Comparison of ENCODE assay signal across 8 cellular contexts in genomic region chr1:117664314-117664713, GRCh38. TPM values are rescaled to one million over a fixed set of nuclear protein-coding genes. Genes with fewer than 3 reads are reported as not detected.
DNase-seq lines count a peak whose midpoint lies in the region; ATAC-seq and TF ChIP-seq lines count a peak whose summit lies in the region.

No MANE protein-coding gene starts in this region.

- ATAC-seq in HG03460 (IDR thresholded peaks at IDR 0.05; ENCODE audit: unreplicated experiment) = peak; percentile 98
- ATAC-seq in activated T-cell treated with anti-CD3 and anti-CD28 coated beads, Interleukin-2, amount 50 U/mL, for 4 hours = peak; percentile 88 to 89
- peak; percentile 96 for ATAC-seq in stimulated activated effector memory CD8-positive, alpha-beta T cell treated with anti-CD3 and anti-CD28 coated beads, Interleukin-12 subunit alpha, Interleukin-12 subunit beta, amount 100 ng/mL, for 72 hours

- no peaks in the 10 kb centered on the region for H3K36me3 Mint-ChIP-seq in activated T-cell treated with anti-CD3 and anti-CD28 coated beads, Interleukin-2, amount 50 U/mL, for 4 hours (ENCODE audit: insufficient read depth)
- peaks cover 9% of the 10 kb centered on the region for H3K36me3 Mint-ChIP-seq in stimulated activated effector memory CD8-positive, alpha-beta T cell treated with anti-CD3 and anti-CD28 coated beads, Interleukin-12 subunit alpha, Interleukin-12 subunit beta, amount 100 ng/mL, for 72 hours
- H3K36me3 Mint-ChIP-seq in progenitor cell of endocrine pancreas (ENCODE audit: insufficient read depth) = no peaks in the 10 kb centered on the region

- no peak for TF ChIP-seq CTCF in progenitor cell of endocrine pancreas (IDR thresholded peaks at IDR 0.05; ENCODE audit: unreplicated experiment)

- H3K4me3 Mint-ChIP-seq in activated T-cell treated with anti-CD3 and anti-CD28 coated beads, Interleukin-2, amount 50 U/mL, for 4 hours = no peak overlapping the region
- peak overlapping the region; percentile 30 for H3K4me3 Mint-ChIP-seq in stimulated activated effector memory CD8-positive, alpha-beta T cell treated with anti-CD3 and anti-CD28 coated beads, Interleukin-12 subunit alpha, Interleukin-12 subunit beta, amount 100 ng/mL, for 72 hours
- no peak overlapping the region for H3K4me3 Mint-ChIP-seq in progenitor cell of endocrine pancreas (ENCODE audit: low read depth)

- H3K27me3 Mint-ChIP-seq in activated T-cell treated with anti-CD3 and anti-CD28 coated beads, Interleukin-2, amount 50 U/mL, for 4 hours (ENCODE audit: low read depth) = no peaks in the 10 kb centered on the region
- peaks cover 3% of the 10 kb centered on the region for H3K27me3 Mint-ChIP-seq in progenitor cell of endocrine pancreas

- peaks cover 13% of the 10 kb centered on the region for H3K9me3 Mint-ChIP-seq in activated T-cell treated with anti-CD3 and anti-CD28 coated beads, Interleukin-2, amount 50 U/mL, for 4 hours
- peaks cover 5% of the 10 kb centered on the region for H3K9me3 Mint-ChIP-seq in stimulated activated effector memory CD8-positive, alpha-beta T cell treated with anti-CD3 and anti-CD28 coated beads, Interleukin-12 subunit alpha, Interleukin-12 subunit beta, amount 100 ng/mL, for 72 hours
- peaks cover 3% of the 10 kb centered on the region for H3K9me3 Mint-ChIP-seq in progenitor cell of endocrine pancreas (ENCODE audit: low read depth)

- peak overlapping the region; percentile 84 for H3K27ac Mint-ChIP-seq in stimulated activated effector memory CD8-positive, alpha-beta T cell treated with anti-CD3 and anti-CD28 coated beads, Interleukin-12 subunit alpha, Interleukin-12 subunit beta, amount 100 ng/mL, for 72 hours
- no peak overlapping the region for H3K27ac Mint-ChIP-seq in progenitor cell of endocrine pancreas

- DNase-seq in stimulated activated CD8-positive, alpha-beta memory T cell treated with anti-CD3 and anti-CD28 coated beads, Interleukin-12 subunit alpha, Interleukin-12 subunit beta, amount 100 ng/mL, for 1 hour (ENCODE audit: low read depth) = peak; percentile 36
- no peak for DNase-seq in stimulated activated CD8-positive, alpha-beta memory T cell treated with anti-CD3 and anti-CD28 coated beads, Interleukin-4, amount 100 ng/mL, for 48 hours
- DNase-seq in activated T-cell treated with anti-CD3 and anti-CD28 coated beads, Interleukin-2, amount 50 U/mL, for 4 hours = peak; percentile 44
- peak in 1 of 2 donors; percentile 79 for DNase-seq in stimulated activated effector memory CD8-positive, alpha-beta T cell treated with anti-CD3 and anti-CD28 coated beads, Interleukin-12 subunit alpha, Interleukin-12 subunit beta, amount 100 ng/mL, for 72 hours (ENCODE audit: low spot score in 2 of 2)
- DNase-seq in progenitor cell of endocrine pancreas (ENCODE audit: low spot score, unreplicated experiment) = no peak
- DNase-seq in hippocampal formation (lab: John Stamatoyannopoulos, UW) = no peak
- DNase-seq in epidermal melanocyte (ENCODE audit: insufficient read length, low spot score) = no peak

- H3K4me1 Mint-ChIP-seq in activated T-cell treated with anti-CD3 and anti-CD28 coated beads, Interleukin-2, amount 50 U/mL, for 4 hours (ENCODE audit: low read depth) = peaks cover 78% of the 10 kb centered on the region
- peaks cover 83% of the 10 kb centered on the region for H3K4me1 Mint-ChIP-seq in stimulated activated effector memory CD8-positive, alpha-beta T cell treated with anti-CD3 and anti-CD28 coated beads, Interleukin-12 subunit alpha, Interleukin-12 subunit beta, amount 100 ng/mL, for 72 hours
- no peaks in the 10 kb centered on the region for H3K4me1 Mint-ChIP-seq in progenitor cell of endocrine pancreas (ENCODE audit: low read depth)

RNA-seq across cellular contexts. Expression of gene TENT5C, which starts 58.5 kb away (rescaled TPM):
- total RNA-seq in activated T-cell treated with anti-CD3 and anti-CD28 coated beads, Interleukin-2, amount 50 U/mL, for 4 hours = 1 to 10 TPM; 3.6 to 5.8 (median 5.6) TPM
- 11.4 and 13.6 TPM in 2 replicates for total RNA-seq in progenitor cell of endocrine pancreas

Comparison
In these comparisons a context has a peak if more than half of its experiments do, and no peak if none do; other contexts are left out.
1. DNase-seq: peak in stimulated activated CD8-positive, alpha-beta memory T cell treated with anti-CD3 and anti-CD28 coated beads, Interleukin-12 subunit alpha, Interleukin-12 subunit beta, amount 100 ng/mL, for 1 hour (single experiment) and activated T-cell treated with anti-CD3 and anti-CD28 coated beads, Interleukin-2, amount 50 U/mL, for 4 hours (single experiment); none in stimulated activated CD8-positive, alpha-beta memory T cell treated with anti-CD3 and anti-CD28 coated beads, Interleukin-4, amount 100 ng/mL, for 48 hours (single experiment), progenitor cell of endocrine pancreas (single experiment), hippocampal formation (0 of 2) and epidermal melanocyte (single experiment).
2. Peak in every context shown above with its lines, with median percentiles within 50 percentile points of each other: ATAC-seq.